Comparison of ENCODE assay signal across 17 cellular contexts in genomic region chr12:108745641-108746040, GRCh38.
"Had no signal": no experiment of that assay in that cellular context is flagged by ENCODE, and none has a peak within 500 bp of the region (broad histone marks: within the 10 kb centered on the region; RNA-seq: fewer than 3 reads in every experiment).

No MANE protein-coding gene starts in this region.

- H3K4me3 Mint-ChIP-seq: immature natural killer cell, naive B cell, nephron had no signal

- H3K27ac Mint-ChIP-seq: immature natural killer cell, nephron had no signal

- H3K4me1 ChIP-seq: colonic mucosa, foreskin keratinocyte, right atrium auricular region had no signal

- H3K9me3 ChIP-seq: colonic mucosa, right atrium auricular region had no signal

- H3K4me3 ChIP-seq: colonic mucosa, lung, right atrium auricular region, smooth muscle cell had no signal

- DNase-seq: colonic mucosa; dermis blood vessel endothelial cell; erythroblast; foreskin keratinocyte; immature natural killer cell; kidney; left cardiac atrium; left ventricle myocardium superior; mesenchymal stem cell; naive B cell; stimulated activated CD4-positive, alpha-beta T cell treated with anti-CD3 and anti-CD28 coated beads, Interleukin-2, amount 100 ng/mL, for 48 hours; stimulated activated naive CD4-positive, alpha-beta T cell treated with Interleukin-2 at 50 U/mL for 16 hours; trophoblast cell had no signal

- H3K27ac ChIP-seq: colonic mucosa, foreskin keratinocyte, right atrium auricular region had no signal

- H3K9me3 Mint-ChIP-seq: immature natural killer cell had no signal

- H3K36me3 ChIP-seq: colonic mucosa, right atrium auricular region had no signal

- H3K4me1 Mint-ChIP-seq: immature natural killer cell had no signal

- ATAC-seq: foreskin keratinocyte, left cardiac atrium, left ventricle myocardium superior had no signal

- H3K27me3 ChIP-seq: colonic mucosa, foreskin keratinocyte, right atrium auricular region had no signal
